In genomic region chr20:56247954-56248782, GRCh38 we compare ENCODE assay signal across 8 cellular contexts. TPM values are rescaled to one million over a fixed set of nuclear protein-coding genes. Genes with fewer than 3 reads are reported as not detected.
DNase-seq lines count a peak whose midpoint lies in the region; ATAC-seq and TF ChIP-seq lines count a peak whose summit lies in the region.

Gene MC3R (plus strand): TSS chr20:56248732. CDS start chr20:56248844, 112 bp downstream.

- no peak within 1 kb of the TSS for H4K12ac ChIP-seq in trophoblast cell (ENCODE audit: low read depth, low read length)

- no peaks in the 10 kb centered on the region for H3K9me3 ChIP-seq in fibroblast of lung (ENCODE audit: control insufficient read depth, insufficient read depth, low read depth, low read length)
- peaks cover 6% of the 10 kb centered on the region for H3K9me3 ChIP-seq in trophoblast cell (ENCODE audit: insufficient read depth, low read depth, low read length)
- no peaks in the 10 kb centered on the region for H3K9me3 ChIP-seq in gastroesophageal sphincter

- H2AFZ ChIP-seq in fibroblast of lung (ENCODE audit: low read length) (no peak within 1 kb of the TSS), trophoblast cell (ENCODE audit: insufficient read depth, low read length, poor library complexity) (no peak within 1 kb of the TSS)

- TF ChIP-seq CTCF in fibroblast of lung (conservative IDR thresholded peaks at IDR 0.05 in 1 of 2, IDR thresholded peaks at IDR 0.05 in 1 of 2; ENCODE audit: low read depth in 1 of 2, low read length in 2 of 2) (peak; percentile 60 to 64), gastroesophageal sphincter (IDR thresholded peaks at IDR 0.05) (peak in 2 of 4 experiments; percentile 13 to 49)

- H2BK5ac ChIP-seq in trophoblast cell (ENCODE audit: low read depth, low read length, poor library complexity) = no peak within 1 kb of the TSS

- H3K9ac ChIP-seq in fibroblast of lung (ENCODE audit: insufficient read depth, low read length) (no peak within 1 kb of the TSS), trophoblast cell (ENCODE audit: low read length) (no peak within 1 kb of the TSS)

- no peak within 1 kb of the TSS for H4K91ac ChIP-seq in trophoblast cell (ENCODE audit: low read depth, low read length)

- H3K4ac ChIP-seq in trophoblast cell (ENCODE audit: low read depth, low read length) = no peak within 1 kb of the TSS

- no peak within 1 kb of the TSS for H2BK120ac ChIP-seq in trophoblast cell (ENCODE audit: insufficient read depth, low read length, poor library complexity)

- TF ChIP-seq EP300 in gastroesophageal sphincter (IDR thresholded peaks at IDR 0.05) = no peak

- DNase-seq in Right ventricle myocardium superior (peak; percentile 48), Right ventricle myocardium inferior (ENCODE audit: missing footprints) (no peak), NCI-H526 (lab: John Stamatoyannopoulos, UW) (peak; percentile 20 to 76), fibroblast of lung (ENCODE audit: low read depth in 2 of 2) (peak; percentile 19 to 28), trophoblast cell (peak; percentile 29 to 65)
- DNase-seq in activated CD8-positive, alpha-beta memory T cell treated with anti-CD3 and anti-CD28 coated beads, Interleukin-2, amount 50 U/mL, for 4 hours = peak; percentile 23

- peak; percentile 61 for ATAC-seq in Right ventricle myocardium superior (ENCODE audit: poor library complexity)
- ATAC-seq in Right ventricle myocardium inferior = no peak
- ATAC-seq in HG02938 (IDR thresholded peaks at IDR 0.05; ENCODE audit: unreplicated experiment) = peak; percentile 45
- ATAC-seq in gastroesophageal sphincter = no peak

- no peaks in the 10 kb centered on the region for H3K27me3 ChIP-seq in fibroblast of lung (ENCODE audit: control insufficient read depth, insufficient read depth, low read length)
- H3K27me3 ChIP-seq in trophoblast cell (ENCODE audit: insufficient read depth, low read length) = no peaks in the 10 kb centered on the region
- peaks cover 82% of the 10 kb centered on the region for H3K27me3 ChIP-seq in gastroesophageal sphincter

- H3K79me2 ChIP-seq in fibroblast of lung (ENCODE audit: control insufficient read depth, insufficient read depth, low read length) = no peaks in the 10 kb centered on the region
- no peaks in the 10 kb centered on the region for H3K79me2 ChIP-seq in trophoblast cell (ENCODE audit: control insufficient read depth, insufficient read depth, low read length, poor library complexity)

- no peak within 1 kb of the TSS for H3K4me2 ChIP-seq in fibroblast of lung (ENCODE audit: extremely low read depth, insufficient read depth, low read length)
- no peak within 1 kb of the TSS for H3K4me2 ChIP-seq in trophoblast cell (ENCODE audit: low read length)

- intact Hi-C loops in Right ventricle myocardium superior (cut with DNase I) (no loop called here), Right ventricle myocardium inferior (cut with DNase I) (no loop called here)

- no peaks in the 10 kb centered on the region for H3K36me3 ChIP-seq in fibroblast of lung (ENCODE audit: control insufficient read depth, insufficient read depth, low read length)
- no peaks in the 10 kb centered on the region for H3K36me3 ChIP-seq in trophoblast cell (ENCODE audit: control insufficient read depth in 1 of 2, insufficient read depth in 2 of 2, low read length in 2 of 2)
- H3K36me3 ChIP-seq in gastroesophageal sphincter = no peaks in the 10 kb centered on the region

- H2AK5ac ChIP-seq in trophoblast cell (ENCODE audit: low read length) = no peak within 1 kb of the TSS

- no peak within 1 kb of the TSS for H2BK12ac ChIP-seq in trophoblast cell (ENCODE audit: low read length)

- no CpG with 5 or more reads among the region's 9 CpGs for WGBS in trophoblast cell (ENCODE audit: extremely low coverage, insufficient coverage, insufficient read length)
- WGBS in gastroesophageal sphincter (ENCODE audit: low coverage in 1 of 2), 2 donors = 15 to 24% methylated on average over 7 to 8 of the region's 9 CpGs

- no peaks in the 10 kb centered on the region for H4K20me1 ChIP-seq in fibroblast of lung (ENCODE audit: control insufficient read depth, extremely low read depth, insufficient read depth, low read length)

- H3K4me3 ChIP-seq in fibroblast of lung (replicated peaks in 1 of 4; ENCODE audit: control extremely low read depth in 1 of 4, insufficient read depth in 1 of 4, low read depth in 3 of 4, low read length in 4 of 4) (no peak within 1 kb of the TSS), trophoblast cell (ENCODE audit: low read depth, low read length) (no peak within 1 kb of the TSS), gastroesophageal sphincter (no peak within 1 kb of the TSS)

- H3K27ac ChIP-seq in fibroblast of lung (ENCODE audit: insufficient read depth, low read length) = no peak within 1 kb of the TSS
- no peak within 1 kb of the TSS for H3K27ac ChIP-seq in trophoblast cell (ENCODE audit: low read depth, low read length)
- no peak within 1 kb of the TSS for H3K27ac ChIP-seq in gastroesophageal sphincter

- no peak within 1 kb of the TSS for H3K18ac ChIP-seq in trophoblast cell (ENCODE audit: low read length)

- H4K8ac ChIP-seq in trophoblast cell (ENCODE audit: low read depth, low read length) = no peak within 1 kb of the TSS

- H3K4me1 ChIP-seq in fibroblast of lung (ENCODE audit: control insufficient read depth, extremely low read depth, insufficient read depth, low read length) = no peaks in the 10 kb centered on the region
- no peaks in the 10 kb centered on the region for H3K4me1 ChIP-seq in trophoblast cell (ENCODE audit: control insufficient read depth in 1 of 2, insufficient read depth in 2 of 2, low read length in 2 of 2)
- no peaks in the 10 kb centered on the region for H3K4me1 ChIP-seq in gastroesophageal sphincter

- H3K79me1 ChIP-seq in trophoblast cell (ENCODE audit: low read length) = no peaks in the 10 kb centered on the region

- no peak within 1 kb of the TSS for H3K23ac ChIP-seq in trophoblast cell (ENCODE audit: low read length)

- no peak for TF ChIP-seq POLR2A in gastroesophageal sphincter (IDR thresholded peaks at IDR 0.05)

- H3K14ac ChIP-seq in trophoblast cell (ENCODE audit: low read length) = no peak within 1 kb of the TSS

RNA-seq across cellular contexts. Expression of gene MC3R, which starts in this region (rescaled TPM):
- total RNA-seq in Right ventricle myocardium superior = not detected
- total RNA-seq in Right ventricle myocardium inferior = not detected
- not detected in 2 replicates for total RNA-seq in fibroblast of lung
- polyA plus RNA-seq in fibroblast of lung = not detected in 2 replicates
- polyA plus RNA-seq in fibroblast of lung (2012) = not detected in 2 replicates
- not detected in 2 replicates for polyA minus RNA-seq in fibroblast of lung (ENCODE audit: low replicate concordance)
- not detected in 2 replicates for polyA plus RNA-seq in trophoblast cell (2013)
- not detected for total RNA-seq in gastroesophageal sphincter

Comparison
In these comparisons a context has a peak if more than half of its experiments do, and no peak if none do; other contexts are left out.
1. Peak in DNase-seq and ATAC-seq in Right ventricle myocardium superior; RNA of the gene not detected or under 1 TPM.
2. Peak in DNase-seq in fibroblast of lung; RNA of the gene not detected or under 1 TPM.